21 cellular contexts compared by ENCODE assay signal in genomic region chr11:5337253-5337652, GRCh38. TPM values are rescaled to one million over a fixed set of nuclear protein-coding genes. Genes with fewer than 3 reads are reported as not detected.
"Had no signal": no experiment of that assay in that cellular context is flagged by ENCODE, and none has a peak within 500 bp of the region (broad histone marks: within the 10 kb centered on the region; RNA-seq: fewer than 3 reads in every experiment).

No MANE protein-coding gene starts in this region.

RNA-seq across cellular contexts. Expression of gene OR51B5, which starts 6.1 kb away (rescaled TPM):
- total RNA-seq: natural killer cell, osteoblast, psoas muscle, suprapubic skin, transverse colon, upper lobe of right lung had no signal
- polyA plus RNA-seq: naive thymus-derived CD4-positive, alpha-beta T cell; neural cell; psoas muscle; sigmoid colon; smooth muscle cell; spleen; urinary bladder had no signal

RNA-seq across cellular contexts. Expression of gene OR51B2, which starts 13.2 kb away (rescaled TPM):
- total RNA-seq: naive thymus-derived CD4-positive, alpha-beta T cell; natural killer cell; osteoblast; progenitor cell of endocrine pancreas; psoas muscle; renal cortical epithelial cell; right cardiac atrium; right lobe of liver; smooth muscle cell; spleen; suprapubic skin; transverse colon; upper lobe of right lung had no signal
- polyA plus RNA-seq: naive thymus-derived CD4-positive, alpha-beta T cell; neural cell; ovary; psoas muscle; right cardiac atrium; sigmoid colon; smooth muscle cell; spleen; urinary bladder had no signal

RNA-seq across cellular contexts. Expression of gene OR51B6, which starts 14.1 kb away (rescaled TPM):
- total RNA-seq: naive thymus-derived CD4-positive, alpha-beta T cell; natural killer cell; occipital lobe; osteoblast; ovary; progenitor cell of endocrine pancreas; psoas muscle; renal cortical epithelial cell; right cardiac atrium; right lobe of liver; sigmoid colon; smooth muscle cell; spleen; suprapubic skin; testis; transverse colon; upper lobe of right lung; urinary bladder; uterus had no signal
- polyA plus RNA-seq: naive thymus-derived CD4-positive, alpha-beta T cell; neural cell; ovary; psoas muscle; right cardiac atrium; sigmoid colon; smooth muscle cell; spleen; thymus; urinary bladder had no signal

RNA-seq across cellular contexts. Expression of gene OR51B4, which starts 35.5 kb away (rescaled TPM):
- total RNA-seq: naive thymus-derived CD4-positive, alpha-beta T cell; natural killer cell; osteoblast; progenitor cell of endocrine pancreas; psoas muscle; renal cortical epithelial cell; right cardiac atrium; right lobe of liver; sigmoid colon; smooth muscle cell; spleen; suprapubic skin; transverse colon; upper lobe of right lung had no signal
- polyA plus RNA-seq: naive thymus-derived CD4-positive, alpha-beta T cell; neural cell; ovary; psoas muscle; right cardiac atrium; sigmoid colon; smooth muscle cell; spleen; thymus; urinary bladder had no signal

RNA-seq across cellular contexts. Expression of gene OR51M1, which starts 46.4 kb away (rescaled TPM):
- total RNA-seq: naive thymus-derived CD4-positive, alpha-beta T cell; natural killer cell; occipital lobe; osteoblast; progenitor cell of endocrine pancreas; psoas muscle; renal cortical epithelial cell; right cardiac atrium; right lobe of liver; sigmoid colon; smooth muscle cell; spleen; suprapubic skin; testis; transverse colon; upper lobe of right lung; urinary bladder; uterus had no signal
- polyA plus RNA-seq: naive thymus-derived CD4-positive, alpha-beta T cell; neural cell; psoas muscle; right cardiac atrium; smooth muscle cell; spleen; urinary bladder had no signal
